In the genomic region with DNA sequence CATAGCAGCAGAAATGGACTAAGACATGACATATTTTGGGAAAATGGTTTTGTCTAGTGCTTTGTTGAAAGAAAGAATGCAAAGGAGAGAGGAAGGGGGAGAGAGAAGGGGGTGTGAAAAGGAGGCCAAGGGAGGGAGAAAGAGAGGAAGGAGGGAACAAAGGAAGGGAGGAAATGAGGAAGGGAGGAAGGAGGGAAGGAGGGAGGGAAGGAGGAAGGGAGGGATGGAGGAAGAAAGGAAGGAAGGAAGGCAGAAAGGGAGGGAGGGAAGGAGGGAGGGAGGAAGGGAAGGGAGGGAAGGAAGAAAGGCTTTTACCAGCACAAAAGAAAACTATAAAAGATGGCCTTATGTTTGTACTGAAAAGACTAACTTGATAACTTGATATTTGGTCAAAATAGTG, we compare ENCODE assay signal across 20 cellular contexts.
"Had no signal": no experiment of that assay in that cellular context is flagged by ENCODE, and none has a peak within 500 bp of the region (broad histone marks: within the 10 kb centered on the region; RNA-seq: fewer than 3 reads in every experiment).

No MANE protein-coding gene starts in this region.

- H3K27ac ChIP-seq: SJSA1, SK-N-MC had no signal

- H3K4me1 ChIP-seq: SJSA1 had no signal

- DNase-seq: KBM-7, MG63, NCI-H1092, NCI-H1105 treated with DMSO at 0.1 percent for 48 hours, NCI-H1417 treated with DMSO at 0.1 percent for 48 hours, NCI-H146, NCI-H1694 treated with DMSO at 0.1 percent for 48 hours, NCI-H1930, NCI-H2081, NCI-H2107, NCI-H2227 treated with DMSO at 0.1 percent for 48 hours, NCI-H524, NCI-H526 treated with DMSO at 0.1 percent for 48 hours, NCI-H748 treated with DMSO at 0.1 percent for 48 hours, Right ventricle myocardium superior, RPMI8226, SIG-M5 had no signal

- H3K4me3 ChIP-seq: MG63, SJSA1, SK-N-MC had no signal

- FAIRE-seq: RCC 7860 had no signal

- H3K9me3 ChIP-seq: MG63, SJSA1 had no signal

- H3K36me3 ChIP-seq: MG63, SJSA1 had no signal

- H3K27me3 ChIP-seq: MG63, SJSA1 had no signal
